Comparison of ENCODE assay signal across 1 cellular context in the genomic region with DNA sequence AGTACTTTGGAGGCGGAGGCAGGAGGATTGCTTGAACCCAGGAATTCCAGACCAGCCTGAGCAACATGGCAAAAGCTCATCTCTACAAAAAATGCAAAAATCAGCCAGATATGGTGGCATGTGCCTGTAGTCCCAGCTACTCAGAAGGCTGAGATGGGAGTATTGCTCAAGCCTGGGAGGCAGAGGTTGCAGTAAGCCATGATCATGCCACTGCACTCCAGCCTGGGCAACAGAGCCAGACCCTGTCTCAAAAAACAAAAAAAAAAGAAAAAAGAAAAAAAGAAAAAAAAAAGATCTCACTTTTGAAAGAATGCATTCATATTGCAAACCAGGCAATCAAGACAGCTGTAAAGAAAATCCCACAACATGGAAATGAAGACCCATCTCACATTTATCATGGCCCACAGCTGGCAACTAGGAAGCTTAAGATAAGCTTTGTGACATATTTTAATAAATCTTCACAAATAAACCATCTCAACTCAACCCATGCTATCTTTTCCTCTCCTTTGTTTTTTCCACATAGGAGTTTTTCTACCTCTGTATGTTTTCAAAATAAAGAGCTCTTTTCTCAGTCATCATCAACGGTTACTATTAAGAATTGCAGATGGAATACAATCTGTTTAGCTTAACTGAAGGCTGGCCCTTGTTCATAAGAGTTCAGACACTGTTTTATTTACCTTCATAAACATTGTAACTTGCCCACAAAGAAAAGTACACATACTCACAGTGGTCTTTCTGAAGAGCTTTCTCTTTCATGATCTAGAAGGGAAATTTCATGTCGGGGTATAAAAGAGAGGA.
TF ChIP-seq lines count a peak whose summit lies in the region.

No MANE protein-coding gene starts in this region.

TF ChIP-seq in HepG2, 621 proteins besides CTCF, POLR2A, EP300 and RAD21 (continued from another document and continues in another):
- TF ChIP-seq, protein P1, sequence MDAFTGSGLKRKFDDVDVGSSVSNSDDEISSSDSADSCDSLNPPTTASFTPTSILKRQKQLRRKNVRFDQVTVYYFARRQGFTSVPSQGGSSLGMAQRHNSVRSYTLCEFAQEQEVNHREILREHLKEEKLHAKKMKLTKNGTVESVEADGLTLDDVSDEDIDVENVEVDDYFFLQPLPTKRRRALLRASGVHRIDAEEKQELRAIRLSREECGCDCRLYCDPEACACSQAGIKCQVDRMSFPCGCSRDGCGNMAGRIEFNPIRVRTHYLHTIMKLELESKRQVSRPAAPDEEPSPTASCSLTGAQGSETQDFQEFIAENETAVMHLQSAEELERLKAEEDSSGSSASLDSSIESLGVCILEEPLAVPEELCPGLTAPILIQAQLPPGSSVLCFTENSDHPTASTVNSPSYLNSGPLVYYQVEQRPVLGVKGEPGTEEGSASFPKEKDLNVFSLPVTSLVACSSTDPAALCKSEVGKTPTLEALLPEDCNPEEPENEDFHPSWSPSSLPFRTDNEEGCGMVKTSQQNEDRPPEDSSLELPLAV (CRISPR knock-in tag; conservative IDR thresholded peaks at IDR 0.05; ENCODE audit: low read depth): no peak
- no peak for TF ChIP-seq DNMT3B (CRISPR knock-in tag; conservative IDR thresholded peaks at IDR 0.05)
- TF ChIP-seq TFE3 (CRISPR knock-in tag; IDR thresholded peaks at IDR 0.05): no peak
- TF ChIP-seq ZNF644 (CRISPR knock-in tag; IDR thresholded peaks at IDR 0.05; ENCODE audit: low read depth): no peak
- TF ChIP-seq, protein P2, sequence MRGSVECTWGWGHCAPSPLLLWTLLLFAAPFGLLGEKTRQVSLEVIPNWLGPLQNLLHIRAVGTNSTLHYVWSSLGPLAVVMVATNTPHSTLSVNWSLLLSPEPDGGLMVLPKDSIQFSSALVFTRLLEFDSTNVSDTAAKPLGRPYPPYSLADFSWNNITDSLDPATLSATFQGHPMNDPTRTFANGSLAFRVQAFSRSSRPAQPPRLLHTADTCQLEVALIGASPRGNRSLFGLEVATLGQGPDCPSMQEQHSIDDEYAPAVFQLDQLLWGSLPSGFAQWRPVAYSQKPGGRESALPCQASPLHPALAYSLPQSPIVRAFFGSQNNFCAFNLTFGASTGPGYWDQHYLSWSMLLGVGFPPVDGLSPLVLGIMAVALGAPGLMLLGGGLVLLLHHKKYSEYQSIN (CRISPR knock-in tag; IDR thresholded peaks at IDR 0.05; ENCODE audit: borderline replicate concordance): no peak
- no peak for TF ChIP-seq ZFP1 (CRISPR knock-in tag; IDR thresholded peaks at IDR 0.05)
- TF ChIP-seq HOXD1 (CRISPR knock-in tag; IDR thresholded peaks at IDR 0.05): no peak
- peak; percentile 99 for TF ChIP-seq FOXA3 (CRISPR knock-in tag; IDR thresholded peaks at IDR 0.05)
- TF ChIP-seq TMF1 (CRISPR knock-in tag; IDR thresholded peaks at IDR 0.05; ENCODE audit: low read depth): no peak
- TF ChIP-seq, protein P3, sequence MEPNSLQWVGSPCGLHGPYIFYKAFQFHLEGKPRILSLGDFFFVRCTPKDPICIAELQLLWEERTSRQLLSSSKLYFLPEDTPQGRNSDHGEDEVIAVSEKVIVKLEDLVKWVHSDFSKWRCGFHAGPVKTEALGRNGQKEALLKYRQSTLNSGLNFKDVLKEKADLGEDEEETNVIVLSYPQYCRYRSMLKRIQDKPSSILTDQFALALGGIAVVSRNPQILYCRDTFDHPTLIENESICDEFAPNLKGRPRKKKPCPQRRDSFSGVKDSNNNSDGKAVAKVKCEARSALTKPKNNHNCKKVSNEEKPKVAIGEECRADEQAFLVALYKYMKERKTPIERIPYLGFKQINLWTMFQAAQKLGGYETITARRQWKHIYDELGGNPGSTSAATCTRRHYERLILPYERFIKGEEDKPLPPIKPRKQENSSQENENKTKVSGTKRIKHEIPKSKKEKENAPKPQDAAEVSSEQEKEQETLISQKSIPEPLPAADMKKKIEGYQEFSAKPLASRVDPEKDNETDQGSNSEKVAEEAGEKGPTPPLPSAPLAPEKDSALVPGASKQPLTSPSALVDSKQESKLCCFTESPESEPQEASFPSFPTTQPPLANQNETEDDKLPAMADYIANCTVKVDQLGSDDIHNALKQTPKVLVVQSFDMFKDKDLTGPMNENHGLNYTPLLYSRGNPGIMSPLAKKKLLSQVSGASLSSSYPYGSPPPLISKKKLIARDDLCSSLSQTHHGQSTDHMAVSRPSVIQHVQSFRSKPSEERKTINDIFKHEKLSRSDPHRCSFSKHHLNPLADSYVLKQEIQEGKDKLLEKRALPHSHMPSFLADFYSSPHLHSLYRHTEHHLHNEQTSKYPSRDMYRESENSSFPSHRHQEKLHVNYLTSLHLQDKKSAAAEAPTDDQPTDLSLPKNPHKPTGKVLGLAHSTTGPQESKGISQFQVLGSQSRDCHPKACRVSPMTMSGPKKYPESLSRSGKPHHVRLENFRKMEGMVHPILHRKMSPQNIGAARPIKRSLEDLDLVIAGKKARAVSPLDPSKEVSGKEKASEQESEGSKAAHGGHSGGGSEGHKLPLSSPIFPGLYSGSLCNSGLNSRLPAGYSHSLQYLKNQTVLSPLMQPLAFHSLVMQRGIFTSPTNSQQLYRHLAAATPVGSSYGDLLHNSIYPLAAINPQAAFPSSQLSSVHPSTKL (CRISPR knock-in tag; IDR thresholded peaks at IDR 0.05): peak; percentile 96
- TF ChIP-seq ELF1 (CRISPR knock-in tag; IDR thresholded peaks at IDR 0.05): no peak
- TF ChIP-seq TAF15 (IDR thresholded peaks at IDR 0.05; ENCODE audit: low read depth, low read length, poor library complexity, severe bottlenecking): no peak
- TF ChIP-seq, protein P4, sequence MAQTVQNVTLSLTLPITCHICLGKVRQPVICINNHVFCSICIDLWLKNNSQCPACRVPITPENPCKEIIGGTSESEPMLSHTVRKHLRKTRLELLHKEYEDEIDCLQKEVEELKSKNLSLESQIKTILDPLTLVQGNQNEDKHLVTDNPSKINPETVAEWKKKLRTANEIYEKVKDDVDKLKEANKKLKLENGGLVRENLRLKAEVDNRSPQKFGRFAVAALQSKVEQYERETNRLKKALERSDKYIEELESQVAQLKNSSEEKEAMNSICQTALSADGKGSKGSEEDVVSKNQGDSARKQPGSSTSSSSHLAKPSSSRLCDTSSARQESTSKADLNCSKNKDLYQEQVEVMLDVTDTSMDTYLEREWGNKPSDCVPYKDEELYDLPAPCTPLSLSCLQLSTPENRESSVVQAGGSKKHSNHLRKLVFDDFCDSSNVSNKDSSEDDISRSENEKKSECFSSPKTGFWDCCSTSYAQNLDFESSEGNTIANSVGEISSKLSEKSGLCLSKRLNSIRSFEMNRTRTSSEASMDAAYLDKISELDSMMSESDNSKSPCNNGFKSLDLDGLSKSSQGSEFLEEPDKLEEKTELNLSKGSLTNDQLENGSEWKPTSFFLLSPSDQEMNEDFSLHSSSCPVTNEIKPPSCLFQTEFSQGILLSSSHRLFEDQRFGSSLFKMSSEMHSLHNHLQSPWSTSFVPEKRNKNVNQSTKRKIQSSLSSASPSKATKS (CRISPR knock-in tag; IDR thresholded peaks at IDR 0.05): no peak
- no peak for TF ChIP-seq REL (CRISPR knock-in tag; conservative IDR thresholded peaks at IDR 0.05)
- TF ChIP-seq, protein P5, sequence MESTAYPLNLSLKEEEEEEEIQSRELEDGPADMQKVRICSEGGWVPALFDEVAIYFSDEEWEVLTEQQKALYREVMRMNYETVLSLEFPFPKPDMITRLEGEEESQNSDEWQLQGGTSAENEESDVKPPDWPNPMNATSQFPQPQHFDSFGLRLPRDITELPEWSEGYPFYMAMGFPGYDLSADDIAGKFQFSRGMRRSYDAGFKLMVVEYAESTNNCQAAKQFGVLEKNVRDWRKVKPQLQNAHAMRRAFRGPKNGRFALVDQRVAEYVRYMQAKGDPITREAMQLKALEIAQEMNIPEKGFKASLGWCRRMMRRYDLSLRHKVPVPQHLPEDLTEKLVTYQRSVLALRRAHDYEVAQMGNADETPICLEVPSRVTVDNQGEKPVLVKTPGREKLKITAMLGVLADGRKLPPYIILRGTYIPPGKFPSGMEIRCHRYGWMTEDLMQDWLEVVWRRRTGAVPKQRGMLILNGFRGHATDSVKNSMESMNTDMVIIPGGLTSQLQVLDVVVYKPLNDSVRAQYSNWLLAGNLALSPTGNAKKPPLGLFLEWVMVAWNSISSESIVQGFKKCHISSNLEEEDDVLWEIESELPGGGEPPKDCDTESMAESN (CRISPR knock-in tag; conservative IDR thresholded peaks at IDR 0.05): no peak
- TF ChIP-seq, protein P6, sequence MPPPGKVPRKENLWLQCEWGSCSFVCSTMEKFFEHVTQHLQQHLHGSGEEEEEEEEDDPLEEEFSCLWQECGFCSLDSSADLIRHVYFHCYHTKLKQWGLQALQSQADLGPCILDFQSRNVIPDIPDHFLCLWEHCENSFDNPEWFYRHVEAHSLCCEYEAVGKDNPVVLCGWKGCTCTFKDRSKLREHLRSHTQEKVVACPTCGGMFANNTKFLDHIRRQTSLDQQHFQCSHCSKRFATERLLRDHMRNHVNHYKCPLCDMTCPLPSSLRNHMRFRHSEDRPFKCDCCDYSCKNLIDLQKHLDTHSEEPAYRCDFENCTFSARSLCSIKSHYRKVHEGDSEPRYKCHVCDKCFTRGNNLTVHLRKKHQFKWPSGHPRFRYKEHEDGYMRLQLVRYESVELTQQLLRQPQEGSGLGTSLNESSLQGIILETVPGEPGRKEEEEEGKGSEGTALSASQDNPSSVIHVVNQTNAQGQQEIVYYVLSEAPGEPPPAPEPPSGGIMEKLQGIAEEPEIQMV (CRISPR knock-in tag; IDR thresholded peaks at IDR 0.05; ENCODE audit: low read depth): no peak
- TF ChIP-seq AHR (CRISPR knock-in tag; IDR thresholded peaks at IDR 0.05): no peak
- TF ChIP-seq ZFY (CRISPR knock-in tag; IDR thresholded peaks at IDR 0.05): no peak
- 0 out of 2 replicates have a peak, but pooled peaks have one; percentile 31 for TF ChIP-seq TARDBP (CRISPR knock-in tag; IDR thresholded peaks at IDR 0.05)
- no peak for TF ChIP-seq ZNF546 (CRISPR knock-in tag; conservative IDR thresholded peaks at IDR 0.05)
- no peak for TF ChIP-seq E2F5 (CRISPR knock-in tag; conservative IDR thresholded peaks at IDR 0.05)
- no peak for TF ChIP-seq ZNF646 (CRISPR knock-in tag; IDR thresholded peaks at IDR 0.05)
- no peak for TF ChIP-seq HIC2 (CRISPR knock-in tag; IDR thresholded peaks at IDR 0.05; ENCODE audit: low read depth)
